In the genomic region with DNA sequence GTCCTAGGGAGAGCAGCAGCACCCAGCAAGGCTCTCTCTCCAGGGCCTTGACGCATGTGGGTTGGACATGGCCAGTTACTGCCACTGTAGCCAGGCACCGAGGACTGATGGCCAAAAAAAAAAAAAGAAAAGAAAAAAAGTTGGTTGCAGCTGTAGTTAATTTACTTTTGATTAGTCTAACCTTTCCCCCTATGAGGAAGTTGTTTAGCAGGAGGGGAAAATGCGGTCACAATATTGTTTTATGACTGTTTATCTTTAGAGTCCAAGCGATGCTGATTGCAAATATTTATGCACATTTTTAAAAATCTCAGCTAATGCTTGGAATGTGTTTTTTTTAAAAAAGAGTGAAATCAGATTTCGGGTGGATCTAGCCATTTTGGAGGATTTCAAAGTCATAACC, we compare ENCODE assay signal across 24 cellular contexts.
"Had no signal": no experiment of that assay in that cellular context is flagged by ENCODE, and none has a peak within 500 bp of the region (broad histone marks: within the 10 kb centered on the region; RNA-seq: fewer than 3 reads in every experiment).

No MANE protein-coding gene starts in this region.

- FAIRE-seq: bronchial epithelial cell, kidney, TTC549 had no signal

- H3K27me3 ChIP-seq: right lobe of liver had no signal

- H3K4me1 ChIP-seq: esophagus muscularis mucosa, gastroesophageal sphincter, right lobe of liver, upper lobe of right lung had no signal

- ATAC-seq: gastroesophageal sphincter; left lobe of liver; natural killer cell; right lobe of liver; stimulated activated effector memory CD8-positive, alpha-beta T cell treated with anti-CD3 and anti-CD28 coated beads, Interleukin-12 subunit alpha, Interleukin-12 subunit beta, amount 100 ng/mL, for 72 hours; upper lobe of right lung had no signal

- H3K27ac ChIP-seq: esophagus muscularis mucosa, gastroesophageal sphincter, right lobe of liver, upper lobe of right lung, VCaP had no signal

- H3K9me3 ChIP-seq: esophagus muscularis mucosa, gastroesophageal sphincter, right lobe of liver, upper lobe of right lung had no signal

- H3K4me3 ChIP-seq: esophagus muscularis mucosa, gastroesophageal sphincter, lung, right lobe of liver, upper lobe of right lung had no signal

- DNase-seq: activated CD4-positive, alpha-beta T cell treated with anti-CD3 and anti-CD28 coated beads for 4 hours; activated CD4-positive, alpha-beta T cell treated with anti-CD3 and anti-CD28 coated beads, Interleukin-2, amount 50 U/mL, for 4 hours; activated CD8-positive, alpha-beta memory T cell treated with anti-CD3 and anti-CD28 coated beads for 24 hours; activated effector memory CD4-positive, alpha-beta T cell treated with Interleukin-2 at 50 U/mL for 16 hours; activated naive CD4-positive, alpha-beta T cell treated with Interleukin-2 at 50 U/mL for 16 hours; endodermal cell; head of caudate nucleus; hypothalamus; immature natural killer cell; kidney; mesendoderm; natural killer cell; right lobe of liver; stimulated activated CD4-positive, alpha-beta T cell treated with anti-CD3 and anti-CD28 coated beads, Interleukin-4, amount 100 ng/mL, for 24 hours; T-helper 1 cell; upper lobe of right lung had no signal

- H3K36me3 ChIP-seq: esophagus muscularis mucosa, gastroesophageal sphincter, right lobe of liver, upper lobe of right lung had no signal
